In the genomic region with DNA sequence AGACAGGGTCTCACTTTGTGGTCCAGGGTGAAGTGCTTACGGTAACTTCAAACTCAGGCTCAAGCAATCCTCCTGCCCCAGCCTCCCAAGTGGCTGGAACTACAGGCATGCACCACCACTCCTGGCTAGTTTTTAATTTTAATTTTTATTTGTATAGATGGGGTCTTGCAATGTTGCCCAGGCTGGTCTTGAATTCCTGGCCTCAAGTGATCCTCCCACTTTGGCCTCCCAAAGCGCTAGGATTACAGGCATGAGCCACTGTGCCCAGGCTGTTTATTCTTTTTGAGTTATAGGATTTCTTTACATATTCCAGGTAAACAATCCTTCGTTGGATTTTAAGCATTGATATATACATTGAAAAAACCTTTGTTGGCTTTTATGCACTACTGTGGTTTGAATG, we compare ENCODE assay signal across 9 cellular contexts.
"Had no signal": no experiment of that assay in that cellular context is flagged by ENCODE, and none has a peak within 500 bp of the region (broad histone marks: within the 10 kb centered on the region; RNA-seq: fewer than 3 reads in every experiment).

No MANE protein-coding gene starts in this region.

- DNase-seq: H9, HCEC 1CT, HFFc6, IMR-90, KBM-7 had no signal

- H3K4me3 ChIP-seq: GM23338 had no signal

- H2AFZ ChIP-seq: GM23338 had no signal

- ATAC-seq: GM23338 had no signal

- H3K9ac ChIP-seq: KMS-11 had no signal

- FAIRE-seq: H1 had no signal

- H3K4me2 ChIP-seq: GM23338, KMS-11 had no signal

- H3K27ac ChIP-seq: HL-60, KMS-11 had no signal
